1 cellular context compared by ENCODE assay signal in the genomic region with DNA sequence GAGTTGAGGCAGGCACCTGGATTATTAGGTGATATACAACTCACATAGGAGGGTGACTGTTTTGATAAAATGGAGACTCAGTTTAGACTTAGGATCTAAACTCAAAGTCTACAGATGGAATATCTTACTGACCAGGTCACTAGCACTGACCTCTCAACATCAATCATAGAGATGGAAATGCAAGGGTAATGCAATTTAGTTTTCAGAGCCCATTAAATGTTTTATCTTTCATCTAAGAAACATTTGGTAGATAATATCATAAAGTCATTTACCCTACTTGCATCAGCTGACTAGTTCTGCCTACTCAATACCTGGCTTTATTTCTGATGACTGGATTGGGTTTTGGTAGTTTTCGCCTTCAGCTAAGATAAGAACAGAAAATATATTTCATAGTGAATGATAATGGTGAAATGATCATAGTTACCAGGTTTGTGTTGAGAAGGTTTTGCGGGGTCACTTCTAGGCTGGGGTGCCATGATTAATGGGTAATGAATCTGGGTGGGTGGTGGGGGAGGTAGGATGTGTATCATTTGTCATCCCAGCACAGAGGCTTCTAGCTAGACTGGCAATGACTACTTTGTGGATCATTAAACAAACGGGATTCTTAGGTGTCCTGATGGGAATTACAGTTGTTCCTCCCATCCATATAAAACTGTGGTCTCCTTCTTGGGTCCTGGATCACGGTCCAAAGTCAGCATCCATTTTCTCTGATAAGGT.
TF ChIP-seq lines count a peak whose summit lies in the region.

No MANE protein-coding gene starts in this region.

TF ChIP-seq in SK-N-SH treated with all-trans-retinoic acid at 6 μM for 48 hours, 23 proteins besides CTCF, POLR2A, EP300 and RAD21 (continued from another document):
- TF ChIP-seq, protein P1, sequence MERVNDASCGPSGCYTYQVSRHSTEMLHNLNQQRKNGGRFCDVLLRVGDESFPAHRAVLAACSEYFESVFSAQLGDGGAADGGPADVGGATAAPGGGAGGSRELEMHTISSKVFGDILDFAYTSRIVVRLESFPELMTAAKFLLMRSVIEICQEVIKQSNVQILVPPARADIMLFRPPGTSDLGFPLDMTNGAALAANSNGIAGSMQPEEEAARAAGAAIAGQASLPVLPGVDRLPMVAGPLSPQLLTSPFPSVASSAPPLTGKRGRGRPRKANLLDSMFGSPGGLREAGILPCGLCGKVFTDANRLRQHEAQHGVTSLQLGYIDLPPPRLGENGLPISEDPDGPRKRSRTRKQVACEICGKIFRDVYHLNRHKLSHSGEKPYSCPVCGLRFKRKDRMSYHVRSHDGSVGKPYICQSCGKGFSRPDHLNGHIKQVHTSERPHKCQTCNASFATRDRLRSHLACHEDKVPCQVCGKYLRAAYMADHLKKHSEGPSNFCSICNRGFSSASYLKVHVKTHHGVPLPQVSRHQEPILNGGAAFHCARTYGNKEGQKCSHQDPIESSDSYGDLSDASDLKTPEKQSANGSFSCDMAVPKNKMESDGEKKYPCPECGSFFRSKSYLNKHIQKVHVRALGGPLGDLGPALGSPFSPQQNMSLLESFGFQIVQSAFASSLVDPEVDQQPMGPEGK (CRISPR knock-in tag; IDR thresholded peaks at IDR 0.05; ENCODE audit: borderline replicate concordance) = peak; percentile 32; the same call in 1 of the 2 replicates
- TF ChIP-seq ISL1 (CRISPR knock-in tag; IDR thresholded peaks at IDR 0.05) = peak; percentile 98
